In the genomic region with DNA sequence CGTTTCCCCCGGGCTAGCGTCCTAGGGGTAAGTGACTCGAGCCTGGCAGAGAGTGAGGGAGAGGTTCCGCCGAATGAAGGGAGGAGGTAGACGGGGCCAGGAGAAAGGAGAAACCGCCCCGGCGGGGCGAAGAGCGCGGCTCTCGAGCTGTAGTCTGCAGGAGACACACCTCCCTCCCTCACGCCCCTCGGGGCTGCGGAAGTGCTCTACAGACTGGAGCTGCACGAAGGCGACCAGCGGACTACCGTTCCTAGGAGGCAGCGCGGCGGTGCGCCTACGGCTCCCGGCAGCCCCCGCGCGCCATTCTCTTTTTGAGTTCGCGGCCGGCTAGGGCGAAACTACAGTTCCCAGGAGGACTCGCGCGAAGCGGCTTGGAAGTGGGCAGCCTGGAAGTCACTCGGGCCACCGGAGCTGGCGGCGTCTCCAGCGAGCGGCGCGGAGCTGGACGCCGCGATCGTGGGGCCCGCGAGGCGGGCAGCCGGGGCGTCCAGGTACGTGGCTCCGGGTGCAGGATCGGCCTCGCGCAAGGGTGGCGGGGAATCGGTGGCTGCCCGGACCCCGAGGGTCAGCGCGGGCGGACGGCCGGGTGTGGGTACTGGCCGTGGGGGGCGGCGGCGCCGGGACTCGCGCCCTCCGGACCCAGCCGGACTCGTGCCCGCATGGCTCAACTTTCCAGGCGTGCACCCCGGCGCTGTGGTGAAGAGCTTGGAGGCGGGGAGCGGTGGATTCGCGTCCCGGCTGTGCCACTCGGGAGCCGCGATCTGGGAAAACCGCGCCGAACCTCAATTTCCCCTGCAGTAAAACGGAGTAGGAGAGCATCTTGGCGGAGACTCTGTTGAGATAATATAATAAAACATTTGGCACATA, we compare ENCODE assay signal across 8 cellular contexts. TPM values are rescaled to one million over a fixed set of nuclear protein-coding genes. Genes with fewer than 3 reads are reported as not detected.
A peak's percentile ranks its signal among the peaks of the same experiment; 100 is the strongest.
DNase-seq lines count a peak whose midpoint lies in the region; ATAC-seq and TF ChIP-seq lines count a peak whose summit lies in the region.

A gene with protein sequence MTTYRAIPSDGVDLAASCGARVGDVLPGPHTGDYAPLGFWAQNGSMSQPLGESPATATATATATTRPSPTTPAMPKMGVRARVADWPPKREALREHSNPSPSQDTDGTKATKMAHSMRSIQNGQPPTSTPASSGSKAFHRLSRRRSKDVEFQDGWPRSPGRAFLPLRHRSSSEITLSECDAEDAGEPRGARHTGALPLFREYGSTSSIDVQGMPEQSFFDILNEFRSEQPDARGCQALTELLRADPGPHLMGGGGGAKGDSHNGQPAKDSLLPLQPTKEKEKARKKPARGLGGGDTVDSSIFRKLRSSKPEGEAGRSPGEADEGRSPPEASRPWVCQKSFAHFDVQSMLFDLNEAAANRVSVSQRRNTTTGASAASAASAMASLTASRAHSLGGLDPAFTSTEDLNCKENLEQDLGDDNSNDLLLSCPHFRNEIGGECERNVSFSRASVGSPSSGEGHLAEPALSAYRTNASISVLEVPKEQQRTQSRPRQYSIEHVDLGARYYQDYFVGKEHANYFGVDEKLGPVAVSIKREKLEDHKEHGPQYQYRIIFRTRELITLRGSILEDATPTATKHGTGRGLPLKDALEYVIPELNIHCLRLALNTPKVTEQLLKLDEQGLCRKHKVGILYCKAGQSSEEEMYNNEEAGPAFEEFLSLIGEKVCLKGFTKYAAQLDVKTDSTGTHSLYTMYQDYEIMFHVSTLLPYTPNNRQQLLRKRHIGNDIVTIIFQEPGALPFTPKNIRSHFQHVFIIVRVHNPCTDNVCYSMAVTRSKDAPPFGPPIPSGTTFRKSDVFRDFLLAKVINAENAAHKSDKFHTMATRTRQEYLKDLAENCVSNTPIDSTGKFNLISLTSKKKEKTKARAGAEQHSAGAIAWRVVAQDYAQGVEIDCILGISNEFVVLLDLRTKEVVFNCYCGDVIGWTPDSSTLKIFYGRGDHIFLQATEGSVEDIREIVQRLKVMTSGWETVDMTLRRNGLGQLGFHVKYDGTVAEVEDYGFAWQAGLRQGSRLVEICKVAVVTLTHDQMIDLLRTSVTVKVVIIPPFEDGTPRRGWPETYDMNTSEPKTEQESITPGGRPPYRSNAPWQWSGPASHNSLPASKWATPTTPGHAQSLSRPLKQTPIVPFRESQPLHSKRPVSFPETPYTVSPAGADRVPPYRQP (N-terminal part only) (plus strand): TSS at position 341 of the 867 bp plus-strand sequence. CDS start 174,358 bp downstream, outside the sequence.

- H3K27ac ChIP-seq in RWPE1 = peak within 1 kb of the TSS; percentile 79

- H3K36me3 Mint-ChIP-seq in activated T-helper 2 cell treated with anti-CD3 and anti-CD28 coated beads, Interferon-gamma antibody, Interleukin-2, Interleukin-4, amounts not matched to agents 10 μg/mL and 5 μg/mL and 100 μg/mL, durations not matched to agents 14 hours and 24 hours and 36 hours (ENCODE audit: low read depth) = no peaks in the 10 kb centered on the region
- no peaks in the 10 kb centered on the region for H3K36me3 Mint-ChIP-seq in natural killer cell treated with Interleukin-12 subunit alpha and Interleukin-12 subunit beta and Interleukin-15 and Interleukin-18, amount 100 ng/mL, for 72 hours
- no peaks in the 10 kb centered on the region for H3K36me3 Mint-ChIP-seq in stimulated activated naive CD8-positive, alpha-beta T cell treated with anti-CD3 and anti-CD28 coated beads, Interleukin-15, Interleukin-2, amounts not matched to agents 100 ng/mL and 50 ng/mL, for 24 hours (ENCODE audit: low read depth)

- H3K4me3 ChIP-seq in LNCaP clone FGC (ENCODE audit: low read depth, low read length) = peak within 1 kb of the TSS; percentile 76

- DNase-seq in Daoy (ENCODE audit: low read depth) (peak; percentile 98), GOT3 (lab: John Stamatoyannopoulos, UW) (peak; percentile 86), LNCaP clone FGC (ENCODE audit: low read depth) (peak; percentile 86), RWPE1 (ENCODE audit: low spot score) (peak; percentile 89), fibroblast of peridontal ligament (ENCODE audit: extremely low read depth) (peak; percentile 92)
- peak; percentile 92 for DNase-seq in activated T-helper 2 cell treated with anti-CD3 and anti-CD28 coated beads, Interferon-gamma antibody, Interleukin-2, Interleukin-4, amounts not matched to agents 10 μg/mL and 5 μg/mL and 100 μg/mL, durations not matched to agents 14 hours and 24 hours and 36 hours (ENCODE audit: low spot score)
- DNase-seq in natural killer cell treated with Interleukin-12 subunit alpha and Interleukin-12 subunit beta and Interleukin-15 and Interleukin-18, amount 100 ng/mL, for 72 hours (ENCODE audit: low spot score) = peak; percentile 95

- CTCF ChIA-PET in RWPE1 (lab: Yijun Ruan, JAX) = interaction anchor here (0.7 kb wide), 1 partner anchor 160 kb away, joined by 4 read pairs; no protein-coding TSS in a partner anchor

- ATAC-seq in natural killer cell treated with Interleukin-12 subunit alpha and Interleukin-12 subunit beta and Interleukin-15 and Interleukin-18, amount 100 ng/mL, for 72 hours = peak; percentile 98 to 99

- intact Hi-C loops in activated T-helper 2 cell treated with anti-CD3 and anti-CD28 coated beads, Interferon-gamma antibody, Interleukin-2, Interleukin-4, amounts not matched to agents 10 μg/mL and 5 μg/mL and 100 μg/mL, durations not matched to agents 14 hours and 24 hours and 36 hours (cut with micrococcal nuclease) = loop anchor here (1.0 to 10.0 kb wide), 5 partner anchors 141 to 1852 kb away; a partner anchor contains a TSS

- peaks cover 17% of the 10 kb centered on the region for H3K4me1 Mint-ChIP-seq in activated T-helper 2 cell treated with anti-CD3 and anti-CD28 coated beads, Interferon-gamma antibody, Interleukin-2, Interleukin-4, amounts not matched to agents 10 μg/mL and 5 μg/mL and 100 μg/mL, durations not matched to agents 14 hours and 24 hours and 36 hours (ENCODE audit: low read depth)
- peaks cover 19 to 20% of the 10 kb centered on the region in 2 donors for H3K4me1 Mint-ChIP-seq in natural killer cell treated with Interleukin-12 subunit alpha and Interleukin-12 subunit beta and Interleukin-15 and Interleukin-18, amount 100 ng/mL, for 72 hours (ENCODE audit: low read depth in 2 of 2)
- peaks cover 39% of the 10 kb centered on the region for H3K4me1 Mint-ChIP-seq in stimulated activated naive CD8-positive, alpha-beta T cell treated with anti-CD3 and anti-CD28 coated beads, Interleukin-15, Interleukin-2, amounts not matched to agents 100 ng/mL and 50 ng/mL, for 24 hours (ENCODE audit: low read depth)

- no peaks in the 10 kb centered on the region for H3K9me3 Mint-ChIP-seq in activated T-helper 2 cell treated with anti-CD3 and anti-CD28 coated beads, Interferon-gamma antibody, Interleukin-2, Interleukin-4, amounts not matched to agents 10 μg/mL and 5 μg/mL and 100 μg/mL, durations not matched to agents 14 hours and 24 hours and 36 hours
- no peaks in the 10 kb centered on the region for H3K9me3 Mint-ChIP-seq in natural killer cell treated with Interleukin-12 subunit alpha and Interleukin-12 subunit beta and Interleukin-15 and Interleukin-18, amount 100 ng/mL, for 72 hours
- no peaks in the 10 kb centered on the region for H3K9me3 Mint-ChIP-seq in stimulated activated naive CD8-positive, alpha-beta T cell treated with anti-CD3 and anti-CD28 coated beads, Interleukin-15, Interleukin-2, amounts not matched to agents 100 ng/mL and 50 ng/mL, for 24 hours

- peaks cover 4% of the 10 kb centered on the region for H3K27me3 Mint-ChIP-seq in activated T-helper 2 cell treated with anti-CD3 and anti-CD28 coated beads, Interferon-gamma antibody, Interleukin-2, Interleukin-4, amounts not matched to agents 10 μg/mL and 5 μg/mL and 100 μg/mL, durations not matched to agents 14 hours and 24 hours and 36 hours (ENCODE audit: low read depth)
- no peaks in the 10 kb centered on the region for H3K27me3 Mint-ChIP-seq in natural killer cell treated with Interleukin-12 subunit alpha and Interleukin-12 subunit beta and Interleukin-15 and Interleukin-18, amount 100 ng/mL, for 72 hours
- H3K27me3 Mint-ChIP-seq in stimulated activated naive CD8-positive, alpha-beta T cell treated with anti-CD3 and anti-CD28 coated beads, Interleukin-15, Interleukin-2, amounts not matched to agents 100 ng/mL and 50 ng/mL, for 24 hours = no peaks in the 10 kb centered on the region

- no peak for TF ChIP-seq CTCF in LNCaP clone FGC (IDR thresholded peaks at IDR 0.05; ENCODE audit: control insufficient read depth, extremely low read depth, insufficient read depth)
- TF ChIP-seq CTCF in RWPE1 (conservative IDR thresholded peaks at IDR 0.05; ENCODE audit: low read depth) = no peak

- H3K27ac Mint-ChIP-seq in activated T-helper 2 cell treated with anti-CD3 and anti-CD28 coated beads, Interferon-gamma antibody, Interleukin-2, Interleukin-4, amounts not matched to agents 10 μg/mL and 5 μg/mL and 100 μg/mL, durations not matched to agents 14 hours and 24 hours and 36 hours = peak within 1 kb of the TSS; percentile 60
- H3K27ac Mint-ChIP-seq in natural killer cell treated with Interleukin-12 subunit alpha and Interleukin-12 subunit beta and Interleukin-15 and Interleukin-18, amount 100 ng/mL, for 72 hours = peak within 1 kb of the TSS; percentile 46 to 82
- H3K27ac Mint-ChIP-seq in stimulated activated naive CD8-positive, alpha-beta T cell treated with anti-CD3 and anti-CD28 coated beads, Interleukin-15, Interleukin-2, amounts not matched to agents 100 ng/mL and 50 ng/mL, for 24 hours = peak within 1 kb of the TSS; percentile 85

- peak within 1 kb of the TSS; percentile 83 for H3K4me3 Mint-ChIP-seq in activated T-helper 2 cell treated with anti-CD3 and anti-CD28 coated beads, Interferon-gamma antibody, Interleukin-2, Interleukin-4, amounts not matched to agents 10 μg/mL and 5 μg/mL and 100 μg/mL, durations not matched to agents 14 hours and 24 hours and 36 hours (ENCODE audit: low read depth)
- H3K4me3 Mint-ChIP-seq in natural killer cell treated with Interleukin-12 subunit alpha and Interleukin-12 subunit beta and Interleukin-15 and Interleukin-18, amount 100 ng/mL, for 72 hours = peak within 1 kb of the TSS; percentile 93
- peak within 1 kb of the TSS; percentile 86 for H3K4me3 Mint-ChIP-seq in stimulated activated naive CD8-positive, alpha-beta T cell treated with anti-CD3 and anti-CD28 coated beads, Interleukin-15, Interleukin-2, amounts not matched to agents 100 ng/mL and 50 ng/mL, for 24 hours

- POLR2A ChIA-PET in RWPE1 (lab: Yijun Ruan, JAX; ENCODE audit: low non-redundant PET) = interaction anchor here (0.9 to 1.2 kb wide), 2 partner anchors 25 to 84 kb away, joined by 3 read pairs; no protein-coding TSS in a partner anchor

RNA-seq across cellular contexts. Expression of the gene that starts here (rescaled TPM):
- 6.0 and 13.4 TPM in 2 replicates for total RNA-seq in Daoy (2014; rRNA removed; shearing (Covaris generic))
- 15.6 and 15.9 TPM in 2 replicates for total RNA-seq in activated T-helper 2 cell treated with anti-CD3 and anti-CD28 coated beads, Interferon-gamma antibody, Interleukin-2, Interleukin-4, amounts not matched to agents 10 μg/mL and 5 μg/mL and 100 μg/mL, durations not matched to agents 14 hours and 24 hours and 36 hours
- 10 to 100 TPM; 16.8 to 31.0 TPM for total RNA-seq in natural killer cell treated with Interleukin-12 subunit alpha and Interleukin-12 subunit beta and Interleukin-15 and Interleukin-18, amount 100 ng/mL, for 72 hours

Comparison
In these comparisons a context has a peak if more than half of its experiments do, and no peak if none do; other contexts are left out.
1. Peak in every context shown above with its lines: DNase-seq, ATAC-seq, H3K4me3 ChIP-seq and H3K27ac ChIP-seq.